Comparison of ENCODE assay signal across 19 cellular contexts in genomic region chr1:93573940-93574469, GRCh38.
DNase-seq lines count a peak whose midpoint lies in the region; ATAC-seq lines count a peak whose summit lies in the region.
"Had no signal": no experiment of that assay in that cellular context is flagged by ENCODE, and none has a peak within 500 bp of the region (broad histone marks: within the 10 kb centered on the region; RNA-seq: fewer than 3 reads in every experiment).

No MANE protein-coding gene starts in this region.

- H3K4me3 Mint-ChIP-seq in activated T-cell treated with anti-CD3 and anti-CD28 coated beads, Interleukin-2, amount 50 U/mL, for 72 hours: no peak overlapping the region
- no peak overlapping the region for H3K4me3 Mint-ChIP-seq in activated T-cell treated with anti-CD3 and anti-CD28 coated beads, Interleukin-2, amount 50 U/mL, for 4 hours
- no peak overlapping the region for H3K4me3 Mint-ChIP-seq in stimulated activated memory B cell treated with anti-CD40 and anti-IgM and Interleukin-4, amounts not matched to agents 10 μg/mL and 1 μg/mL and 100 μg/mL, for 72 hours
- H3K4me3 Mint-ChIP-seq: activated naive CD8-positive, alpha-beta T cell treated with anti-CD3 and anti-CD28 coated beads, Interleukin-2, amount 50 U/mL, for 24 hours; naive B cell; stimulated activated naive CD8-positive, alpha-beta T cell treated with anti-CD3 and anti-CD28 coated beads, Interleukin-15, amount 100 ng/mL, for 72 hours had no signal

- in situ Hi-C loops in SK-MEL-5 (cut with HindIII; ENCODE audit: low pct_unique_long_range_greater_than_20kb, low sequenced_read_pairs): no loop called here

- no peaks in the 10 kb centered on the region for H3K9me3 Mint-ChIP-seq in activated T-cell treated with anti-CD3 and anti-CD28 coated beads, Interleukin-2, amount 50 U/mL, for 72 hours
- no peaks in the 10 kb centered on the region for H3K9me3 Mint-ChIP-seq in activated T-cell treated with anti-CD3 and anti-CD28 coated beads, Interleukin-2, amount 50 U/mL, for 4 hours
- no peaks in the 10 kb centered on the region for H3K9me3 Mint-ChIP-seq in stimulated activated memory B cell treated with anti-CD40 and anti-IgM and Interleukin-4, amounts not matched to agents 10 μg/mL and 1 μg/mL and 100 μg/mL, for 72 hours
- H3K9me3 Mint-ChIP-seq: activated naive CD8-positive, alpha-beta T cell treated with anti-CD3 and anti-CD28 coated beads, Interleukin-2, amount 50 U/mL, for 24 hours; activated T-helper 2 cell treated with anti-CD3 and anti-CD28 coated beads, Interferon-gamma antibody, Interleukin-2, Interleukin-4, amounts not matched to agents 10 μg/mL and 5 μg/mL and 100 μg/mL, durations not matched to agents 14 hours and 24 hours and 36 hours; naive B cell; stimulated activated naive CD8-positive, alpha-beta T cell treated with anti-CD3 and anti-CD28 coated beads, Interleukin-15, amount 100 ng/mL, for 72 hours had no signal

- no peak for DNase-seq in activated T-cell treated with anti-CD3 and anti-CD28 coated beads, Interleukin-2, amount 50 U/mL, for 72 hours
- DNase-seq in activated T-cell treated with anti-CD3 and anti-CD28 coated beads, Interleukin-2, amount 50 U/mL, for 4 hours: no peak
- DNase-seq in SK-MEL-5 (ENCODE audit: low read depth, low spot score) (peak; percentile 54), medulla oblongata (ENCODE audit: extremely low spot score) (peak; percentile 31), caudate nucleus (lab: John Stamatoyannopoulos, UW) (no peak)
- no peak for DNase-seq in activated naive CD4-positive, alpha-beta T cell treated with anti-CD3 and anti-CD28 coated beads, Interleukin-2, amount 50 U/mL, for 16 hours
- DNase-seq: activated CD4-positive, CD25-positive, alpha-beta regulatory T cell treated with anti-CD3 and anti-CD28 coated beads, Interleukin-2, amount 50 U/mL, for 72 hours; activated naive CD8-positive, alpha-beta T cell treated with anti-CD3 and anti-CD28 coated beads, Interleukin-2, amount 50 U/mL, for 24 hours; erythroblast; naive B cell; NCI-H1436; stimulated activated CD4-positive, alpha-beta T cell treated with anti-CD3 and anti-CD28 coated beads, Interleukin-2, amount 100 ng/mL, for 48 hours; stimulated activated naive CD8-positive, alpha-beta T cell treated with anti-CD3 and anti-CD28 coated beads, Interleukin-15, amount 100 ng/mL, for 72 hours; T1000; upper lobe of right lung had no signal

- no peak for ATAC-seq in activated T-cell treated with anti-CD3 and anti-CD28 coated beads, Interleukin-2, amount 50 U/mL, for 72 hours (replicated peaks in 1 of 2)
- ATAC-seq in activated T-cell treated with anti-CD3 and anti-CD28 coated beads, Interleukin-2, amount 50 U/mL, for 4 hours: no peak
- ATAC-seq in stimulated activated memory B cell treated with anti-CD40 and anti-IgM and Interleukin-4, amounts not matched to agents 10 μg/mL and 1 μg/mL and 100 μg/mL, for 72 hours: no peak
- no peak for ATAC-seq in HG02642 (IDR thresholded peaks at IDR 0.05; ENCODE audit: poor library complexity, unreplicated experiment)
- ATAC-seq: activated naive CD8-positive, alpha-beta T cell treated with anti-CD3 and anti-CD28 coated beads, Interleukin-2, amount 50 U/mL, for 24 hours; stimulated activated naive CD8-positive, alpha-beta T cell treated with anti-CD3 and anti-CD28 coated beads, Interleukin-15, amount 100 ng/mL, for 72 hours; upper lobe of right lung had no signal

- no peaks in the 10 kb centered on the region for H3K36me3 Mint-ChIP-seq in activated T-cell treated with anti-CD3 and anti-CD28 coated beads, Interleukin-2, amount 50 U/mL, for 72 hours (ENCODE audit: insufficient read depth in 2 of 2)
- no peaks in the 10 kb centered on the region for H3K36me3 Mint-ChIP-seq in activated T-cell treated with anti-CD3 and anti-CD28 coated beads, Interleukin-2, amount 50 U/mL, for 4 hours (ENCODE audit: insufficient read depth)
- H3K36me3 Mint-ChIP-seq in stimulated activated memory B cell treated with anti-CD40 and anti-IgM and Interleukin-4, amounts not matched to agents 10 μg/mL and 1 μg/mL and 100 μg/mL, for 72 hours: peaks cover 72% of the 10 kb centered on the region

- H3K4me1 Mint-ChIP-seq in activated T-cell treated with anti-CD3 and anti-CD28 coated beads, Interleukin-2, amount 50 U/mL, for 72 hours (ENCODE audit: low read depth): no peaks in the 10 kb centered on the region
- no peaks in the 10 kb centered on the region for H3K4me1 Mint-ChIP-seq in activated T-cell treated with anti-CD3 and anti-CD28 coated beads, Interleukin-2, amount 50 U/mL, for 4 hours (ENCODE audit: low read depth)
- no peaks in the 10 kb centered on the region for H3K4me1 Mint-ChIP-seq in stimulated activated memory B cell treated with anti-CD40 and anti-IgM and Interleukin-4, amounts not matched to agents 10 μg/mL and 1 μg/mL and 100 μg/mL, for 72 hours
- H3K4me1 Mint-ChIP-seq: activated naive CD8-positive, alpha-beta T cell treated with anti-CD3 and anti-CD28 coated beads, Interleukin-2, amount 50 U/mL, for 24 hours; naive B cell; stimulated activated naive CD8-positive, alpha-beta T cell treated with anti-CD3 and anti-CD28 coated beads, Interleukin-15, amount 100 ng/mL, for 72 hours had no signal

- peak overlapping the region; percentile 36 for H3K27ac Mint-ChIP-seq in activated T-cell treated with anti-CD3 and anti-CD28 coated beads, Interleukin-2, amount 50 U/mL, for 72 hours
- peak overlapping the region; percentile 75 for H3K27ac Mint-ChIP-seq in stimulated activated memory B cell treated with anti-CD40 and anti-IgM and Interleukin-4, amounts not matched to agents 10 μg/mL and 1 μg/mL and 100 μg/mL, for 72 hours
- H3K27ac Mint-ChIP-seq: activated naive CD8-positive, alpha-beta T cell treated with anti-CD3 and anti-CD28 coated beads, Interleukin-2, amount 50 U/mL, for 24 hours; activated T-helper 2 cell treated with anti-CD3 and anti-CD28 coated beads, Interferon-gamma antibody, Interleukin-2, Interleukin-4, amounts not matched to agents 10 μg/mL and 5 μg/mL and 100 μg/mL, durations not matched to agents 14 hours and 24 hours and 36 hours; stimulated activated naive CD8-positive, alpha-beta T cell treated with anti-CD3 and anti-CD28 coated beads, Interleukin-15, amount 100 ng/mL, for 72 hours had no signal

- H3K27me3 Mint-ChIP-seq in activated T-cell treated with anti-CD3 and anti-CD28 coated beads, Interleukin-2, amount 50 U/mL, for 72 hours (ENCODE audit: low read depth): no peaks in the 10 kb centered on the region
- no peaks in the 10 kb centered on the region for H3K27me3 Mint-ChIP-seq in activated T-cell treated with anti-CD3 and anti-CD28 coated beads, Interleukin-2, amount 50 U/mL, for 4 hours (ENCODE audit: low read depth)
- H3K27me3 Mint-ChIP-seq in stimulated activated memory B cell treated with anti-CD40 and anti-IgM and Interleukin-4, amounts not matched to agents 10 μg/mL and 1 μg/mL and 100 μg/mL, for 72 hours: no peaks in the 10 kb centered on the region
- H3K27me3 Mint-ChIP-seq: activated naive CD8-positive, alpha-beta T cell treated with anti-CD3 and anti-CD28 coated beads, Interleukin-2, amount 50 U/mL, for 24 hours; naive B cell; stimulated activated naive CD8-positive, alpha-beta T cell treated with anti-CD3 and anti-CD28 coated beads, Interleukin-15, amount 100 ng/mL, for 72 hours had no signal

- H3K27ac ChIP-seq in caudate nucleus (ENCODE audit: low read depth, low read length): no peak overlapping the region
- H3K27ac ChIP-seq: parathyroid adenoma, upper lobe of right lung had no signal

Comparison
In these comparisons a context has a peak if more than half of its experiments do, and no peak if none do; other contexts are left out.
1. DNase-seq: peak in SK-MEL-5 (single experiment) and medulla oblongata (single experiment); none in activated T-cell treated with anti-CD3 and anti-CD28 coated beads, Interleukin-2, amount 50 U/mL, for 72 hours (0 of 2), activated T-cell treated with anti-CD3 and anti-CD28 coated beads, Interleukin-2, amount 50 U/mL, for 4 hours (single experiment), caudate nucleus (0 of 61) and activated naive CD4-positive, alpha-beta T cell treated with anti-CD3 and anti-CD28 coated beads, Interleukin-2, amount 50 U/mL, for 16 hours (single experiment).